17 cellular contexts compared by ENCODE assay signal in the genomic region with DNA sequence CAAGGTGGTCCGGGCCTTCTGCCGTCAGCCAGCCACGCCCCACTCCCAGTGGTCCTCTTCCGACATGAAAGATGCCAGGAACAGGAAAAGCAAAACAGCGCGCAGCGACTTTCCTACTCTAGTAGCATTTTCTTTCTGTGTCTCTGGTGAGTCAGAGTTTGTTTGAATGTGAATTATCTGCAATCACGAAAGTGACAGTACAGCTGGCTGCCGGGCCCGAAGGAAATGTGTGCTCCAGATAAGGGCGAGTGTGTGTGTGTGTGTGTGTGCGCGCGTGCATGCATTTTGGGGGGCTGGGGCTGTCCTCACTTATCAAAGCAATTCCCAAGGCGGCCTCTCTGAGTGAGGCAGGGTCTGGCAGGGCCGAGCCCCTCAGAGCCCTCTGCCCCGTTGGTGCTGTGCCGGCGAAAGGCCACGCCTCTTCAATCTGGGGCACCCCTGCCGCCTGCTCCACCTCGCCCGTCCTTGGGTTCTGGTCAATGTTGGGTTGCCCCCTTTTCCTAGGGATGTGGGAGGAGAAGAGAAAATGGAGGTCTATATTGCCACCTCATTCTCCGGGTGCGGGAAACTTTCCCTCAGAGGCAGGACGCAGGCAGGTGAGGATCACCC.
"Had no signal": no experiment of that assay in that cellular context is flagged by ENCODE, and none has a peak within 500 bp of the region (broad histone marks: within the 10 kb centered on the region; RNA-seq: fewer than 3 reads in every experiment).

No MANE protein-coding gene starts in this region.

- H3K4me1 ChIP-seq: adrenal gland, tibial nerve had no signal

- DNase-seq: activated CD4-positive, alpha-beta memory T cell treated with anti-CD3 and anti-CD28 coated beads, Interleukin-2, amount 10 ng/mL, durations not matched to agents 7 days and 5 days; activated CD4-positive, alpha-beta T cell treated with anti-CD3 and anti-CD28 coated beads for 4 hours; activated naive CD4-positive, alpha-beta T cell treated with anti-CD3 and anti-CD28 coated beads, Interleukin-2, amount 50 U/mL, for 16 hours; activated T-cell treated with anti-CD3 and anti-CD28 coated beads, Interleukin-2, amount 50 U/mL, for 24 hours; adrenal gland; endodermal cell; mesenchymal stem cell; stimulated activated CD4-positive, alpha-beta T cell treated with anti-CD3 and anti-CD28 coated beads, Interleukin-4, amount 100 ng/mL, for 4 hours; stimulated activated CD8-positive, alpha-beta memory T cell treated with anti-CD3 and anti-CD28 coated beads, Interleukin-4, amount 100 ng/mL, for 48 hours; stimulated activated naive CD4-positive, alpha-beta T cell treated with Interleukin-2 at 50 U/mL for 16 hours; substantia nigra had no signal

- H3K9me3 ChIP-seq: adrenal gland, tibial nerve had no signal

- H3K27me3 ChIP-seq: adrenal gland, dorsolateral prefrontal cortex, tibial nerve had no signal

- H3K27ac ChIP-seq: adrenal gland, cardiac muscle cell, skin epidermis, tibial nerve had no signal

- ATAC-seq: natural killer cell treated with Interleukin-12 subunit alpha and Interleukin-12 subunit beta and Interleukin-15 and Interleukin-18, amount 100 ng/mL, for 72 hours; WTC11 had no signal

- H3K36me3 ChIP-seq: adrenal gland, cardiac muscle cell, tibial nerve had no signal

- H3K4me3 ChIP-seq: adrenal gland, cardiac muscle cell, skin epidermis, tibial nerve had no signal
